In the genomic region with DNA sequence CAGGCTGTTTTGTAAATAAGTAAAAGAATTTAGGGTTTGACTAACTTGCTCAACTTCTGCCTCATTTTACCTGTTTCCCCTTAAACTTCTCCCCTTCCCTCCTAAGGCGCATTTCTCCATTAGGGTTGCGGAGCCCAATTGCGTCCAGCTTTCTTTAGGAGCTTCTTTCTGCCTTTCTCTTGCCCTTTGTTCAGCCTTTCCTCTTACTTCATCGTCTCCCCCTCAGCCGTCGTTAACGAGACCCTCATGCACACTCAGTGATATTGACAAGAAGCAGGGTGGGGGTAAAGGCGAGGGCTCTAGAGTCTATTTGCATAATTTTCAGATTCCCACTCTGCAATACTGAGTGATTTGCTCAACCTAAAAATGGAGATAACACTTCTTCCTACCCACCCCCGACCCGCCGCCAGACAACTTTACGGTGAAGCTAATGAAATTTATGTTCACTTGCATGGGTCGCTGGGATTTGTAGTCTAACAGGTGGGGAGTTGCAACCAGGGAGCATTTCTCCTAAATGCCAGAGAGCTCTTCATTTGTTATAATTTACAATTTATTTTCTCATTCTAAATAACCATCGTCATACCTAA, we compare ENCODE assay signal across 8 cellular contexts. TPM values are rescaled to one million over a fixed set of nuclear protein-coding genes. Genes with fewer than 3 reads are reported as not detected.
DNase-seq lines count a peak whose midpoint lies in the region; ATAC-seq and TF ChIP-seq lines count a peak whose summit lies in the region.

No MANE protein-coding gene starts in this region.

- peak overlapping the region; percentile 71 to 72 for H3K4me3 ChIP-seq in ascending aorta

- H3K36me3 Mint-ChIP-seq in stimulated activated effector memory CD8-positive, alpha-beta T cell treated with anti-CD3 and anti-CD28 coated beads, Interleukin-12 subunit alpha, Interleukin-12 subunit beta, amount 100 ng/mL, for 72 hours, result peaks cover 17% of the 10 kb centered on the region

- H3K4me1 ChIP-seq in ascending aorta, result peaks cover 0 to 15% of the 10 kb centered on the region in 2 donors

- H3K27me3 ChIP-seq in ascending aorta, result no peaks in the 10 kb centered on the region
- no peaks in the 10 kb centered on the region for H3K27me3 ChIP-seq in layer of hippocampus (ENCODE audit: control insufficient read depth, insufficient read depth, low read length)

- peak; percentile 21 for DNase-seq in NCI-H2227 (lab: John Stamatoyannopoulos, UW; ENCODE audit: unreplicated experiment)
- DNase-seq in NCI-H2227 treated with DMSO at 0.1 percent for 48 hours (lab: John Stamatoyannopoulos, UW), result no peak
- DNase-seq in RWPE1 (ENCODE audit: low spot score), result peak; percentile 52
- no peak for DNase-seq in ascending aorta (ENCODE audit: low spot score in 2 of 2)
- DNase-seq in stimulated activated effector memory CD8-positive, alpha-beta T cell treated with anti-CD3 and anti-CD28 coated beads, Interleukin-12 subunit alpha, Interleukin-12 subunit beta, amount 100 ng/mL, for 72 hours (ENCODE audit: low spot score in 2 of 2), result no peak
- no peak for DNase-seq in SW 1271 (lab: John Stamatoyannopoulos, UW)

- peak overlapping the region; percentile 97 for H3K27ac Mint-ChIP-seq in stimulated activated effector memory CD8-positive, alpha-beta T cell treated with anti-CD3 and anti-CD28 coated beads, Interleukin-12 subunit alpha, Interleukin-12 subunit beta, amount 100 ng/mL, for 72 hours

- H3K27ac ChIP-seq in RWPE1 (peak overlapping the region; percentile 99), ascending aorta (peak overlapping the region; percentile 91 to 95), layer of hippocampus (ENCODE audit: low read depth, low read length) (peak overlapping the region; percentile 98)

- ATAC-seq in stimulated activated effector memory CD8-positive, alpha-beta T cell treated with anti-CD3 and anti-CD28 coated beads, Interleukin-12 subunit alpha, Interleukin-12 subunit beta, amount 100 ng/mL, for 72 hours, result no peak
- ATAC-seq in HG03025 (IDR thresholded peaks at IDR 0.05; ENCODE audit: low FRiP score, unreplicated experiment), result no peak

- peak overlapping the region; percentile 86 for H3K4me3 Mint-ChIP-seq in stimulated activated effector memory CD8-positive, alpha-beta T cell treated with anti-CD3 and anti-CD28 coated beads, Interleukin-12 subunit alpha, Interleukin-12 subunit beta, amount 100 ng/mL, for 72 hours

- peaks cover 23% of the 10 kb centered on the region for H3K4me1 Mint-ChIP-seq in stimulated activated effector memory CD8-positive, alpha-beta T cell treated with anti-CD3 and anti-CD28 coated beads, Interleukin-12 subunit alpha, Interleukin-12 subunit beta, amount 100 ng/mL, for 72 hours

- H3K36me3 ChIP-seq in ascending aorta, result no peaks in the 10 kb centered on the region

- H3K9me3 ChIP-seq in ascending aorta, result no peaks in the 10 kb centered on the region

- intact Hi-C loops in ascending aorta (cut with DNase I), result loop anchor here (2.0 to 5.0 kb wide), 5 partner anchors 200 to 1569 kb away; a partner anchor contains a TSS

- CTCF ChIA-PET in RWPE1 (lab: Yijun Ruan, JAX), result interaction anchor here (0.5 to 1.7 kb wide), 10 partner anchors 32 to 660 kb away, joined by 3 to 10 read pairs (median 4); a partner anchor contains a TSS

- POLR2A ChIA-PET in RWPE1 (lab: Yijun Ruan, JAX; ENCODE audit: low non-redundant PET), result interaction anchor here (0.6 to 1.7 kb wide), 6 partner anchors 19 to 397 kb away, joined by 3 to 17 read pairs (median 4); no protein-coding TSS in a partner anchor

- no peak for TF ChIP-seq CTCF in RWPE1 (conservative IDR thresholded peaks at IDR 0.05; ENCODE audit: low read depth)
- TF ChIP-seq CTCF in ascending aorta (IDR thresholded peaks at IDR 0.05), result no peak

- no peaks in the 10 kb centered on the region for H3K9me3 Mint-ChIP-seq in stimulated activated effector memory CD8-positive, alpha-beta T cell treated with anti-CD3 and anti-CD28 coated beads, Interleukin-12 subunit alpha, Interleukin-12 subunit beta, amount 100 ng/mL, for 72 hours

RNA-seq across cellular contexts. Expression of a gene that starts 1.3 kb away (rescaled TPM):
- total RNA-seq in ascending aorta, result 32.5 TPM

Comparison
In these comparisons a context has a peak if more than half of its experiments do, and no peak if none do; other contexts are left out.
1. DNase-seq: peak in NCI-H2227 (single experiment) and RWPE1 (single experiment); none in NCI-H2227 treated with DMSO at 0.1 percent for 48 hours (single experiment), ascending aorta (0 of 2), stimulated activated effector memory CD8-positive, alpha-beta T cell treated with anti-CD3 and anti-CD28 coated beads, Interleukin-12 subunit alpha, Interleukin-12 subunit beta, amount 100 ng/mL, for 72 hours (0 of 2) and SW 1271 (0 of 2).
2. Peak in every context shown above with its lines, with median percentiles within 50 percentile points of each other: H3K27ac ChIP-seq.